In the genomic region with DNA sequence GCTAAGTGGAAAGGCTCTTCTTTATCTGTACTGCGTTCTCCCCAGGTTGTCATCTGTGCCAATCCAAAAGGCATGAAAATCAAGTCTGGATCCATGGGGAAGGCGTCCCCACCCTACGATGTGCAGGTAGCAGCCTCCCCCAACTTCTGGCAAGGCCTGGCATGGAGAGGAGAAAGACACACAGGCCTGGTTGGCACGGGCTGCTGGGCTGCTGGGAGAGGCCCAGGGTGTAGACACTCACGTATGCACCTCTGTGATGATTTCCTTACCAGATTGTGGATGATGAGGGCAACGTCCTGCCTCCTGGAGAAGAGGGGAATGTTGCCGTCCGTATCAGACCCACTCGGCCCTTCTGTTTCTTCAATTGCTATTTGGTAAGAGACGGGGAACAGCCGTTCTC, we compare ENCODE assay signal across 30 cellular contexts. TPM values are rescaled to one million over a fixed set of nuclear protein-coding genes. Genes with fewer than 3 reads are reported as not detected.
"Had no signal": no experiment of that assay in that cellular context is flagged by ENCODE, and none has a peak within 500 bp of the region (broad histone marks: within the 10 kb centered on the region; RNA-seq: fewer than 3 reads in every experiment).

No MANE protein-coding gene starts in this region.

- H3K9me3 Mint-ChIP-seq: nephron; neural progenitor cell; stimulated activated naive B cell treated with anti-CD40 and anti-IgM and Interleukin-4, amounts not matched to agents 10 μg/mL and 1 μg/mL and 100 μg/mL, for 72 hours had no signal

- H3K4me3 Mint-ChIP-seq: nephron; neural progenitor cell; stimulated activated naive B cell treated with anti-CD40 and anti-IgM and Interleukin-4, amounts not matched to agents 10 μg/mL and 1 μg/mL and 100 μg/mL, for 72 hours had no signal

- H3K27me3 ChIP-seq: heart right ventricle, hepatocyte, neural progenitor cell, neutrophil, ovary, right atrium auricular region, sigmoid colon, spleen, stomach, testis, thyroid gland, transverse colon, upper lobe of right lung had no signal

- H3K27me3 Mint-ChIP-seq: progenitor cell of endocrine pancreas had no signal

- ATAC-seq: heart right ventricle; lower lobe of right lung; stimulated activated naive B cell treated with anti-CD40 and anti-IgM and Interleukin-4, amounts not matched to agents 10 μg/mL and 1 μg/mL and 100 μg/mL, for 72 hours; stimulated activated naive CD8-positive, alpha-beta T cell treated with anti-CD3 and anti-CD28 coated beads, Interleukin-15, Interleukin-2, amounts not matched to agents 100 U/mL and 50 U/mL, for 24 hours; upper lobe of right lung had no signal

- H3K36me3 ChIP-seq: heart right ventricle, lower lobe of right lung, neural progenitor cell, neutrophil, ovary, right atrium auricular region, sigmoid colon, spleen, stomach, thyroid gland, transverse colon, upper lobe of right lung had no signal

- DNase-seq: heart right ventricle; islet precursor cell; lower lobe of right lung; mammary epithelial cell; mesenchymal stem cell; ovary; sigmoid colon; small intestine; spleen; stimulated activated CD4-positive, alpha-beta T cell treated with anti-CD3 and anti-CD28 coated beads, Interleukin-4, amount 100 ng/mL, for 24 hours; stimulated activated naive B cell treated with anti-CD40 and anti-IgM and Interleukin-4, amounts not matched to agents 10 μg/mL and 1 μg/mL and 100 μg/mL, for 72 hours; stimulated activated naive CD8-positive, alpha-beta T cell treated with anti-CD3 and anti-CD28 coated beads, Interleukin-15, Interleukin-2, amounts not matched to agents 100 U/mL and 50 U/mL, for 24 hours; stomach; testis; thyroid gland; transverse colon; upper lobe of right lung had no signal

- H3K9me3 ChIP-seq: heart right ventricle, lower lobe of right lung, neutrophil, ovary, right atrium auricular region, sigmoid colon, spleen, stomach, testis, thyroid gland, transverse colon, upper lobe of right lung had no signal

- H3K36me3 Mint-ChIP-seq: neural progenitor cell; stimulated activated naive B cell treated with anti-CD40 and anti-IgM and Interleukin-4, amounts not matched to agents 10 μg/mL and 1 μg/mL and 100 μg/mL, for 72 hours had no signal

- H3K4me3 ChIP-seq: heart right ventricle, hepatocyte, lower lobe of right lung, neural progenitor cell, ovary, right atrium auricular region, sigmoid colon, spleen, stomach, testis, thyroid gland, transverse colon, upper lobe of right lung had no signal

- H3K27ac Mint-ChIP-seq: nephron; stimulated activated naive B cell treated with anti-CD40 and anti-IgM and Interleukin-4, amounts not matched to agents 10 μg/mL and 1 μg/mL and 100 μg/mL, for 72 hours had no signal

- H3K27ac ChIP-seq: heart right ventricle, hepatocyte, lower lobe of right lung, neural progenitor cell, neutrophil, ovary, right atrium auricular region, sigmoid colon, spleen, stomach, testis, thyroid gland, transverse colon, upper lobe of right lung had no signal

- H3K4me1 Mint-ChIP-seq: nephron; stimulated activated naive B cell treated with anti-CD40 and anti-IgM and Interleukin-4, amounts not matched to agents 10 μg/mL and 1 μg/mL and 100 μg/mL, for 72 hours had no signal

- H3K4me1 ChIP-seq: heart right ventricle, lower lobe of right lung, neural progenitor cell, right atrium auricular region, sigmoid colon, spleen, stomach, testis, thyroid gland, transverse colon, upper lobe of right lung had no signal

RNA-seq across cellular contexts. Expression of a gene that starts 20.4 kb away (rescaled TPM):
- total RNA-seq: glomerular endothelial cell, heart right ventricle, kidney epithelial cell, lower lobe of right lung, mammary epithelial cell, progenitor cell of endocrine pancreas, pulmonary artery endothelial cell, right atrium auricular region, stomach, transverse colon, upper lobe of right lung had no signal
- polyA plus RNA-seq: heart right ventricle, mammary epithelial cell, spleen had no signal

RNA-seq across cellular contexts. Expression of a gene that starts 21.6 kb away (rescaled TPM):
- total RNA-seq: glomerular endothelial cell, kidney epithelial cell, mammary epithelial cell, progenitor cell of endocrine pancreas, pulmonary artery endothelial cell had no signal
- polyA plus RNA-seq: mammary epithelial cell had no signal

RNA-seq across cellular contexts. Expression of a gene that starts 26.4 kb away (rescaled TPM):
- total RNA-seq: glomerular endothelial cell, heart right ventricle, hepatocyte, kidney epithelial cell, liver, lower lobe of right lung, mammary epithelial cell, mucosa of gallbladder, omental fat pad, ovary, progenitor cell of endocrine pancreas, pulmonary artery endothelial cell, renal cortical epithelial cell, right atrium auricular region, sigmoid colon, spleen, thyroid gland, transverse colon, upper lobe of right lung had no signal
- polyA plus RNA-seq: heart right ventricle, hepatocyte, liver, mammary epithelial cell, ovary, sigmoid colon, spleen had no signal
